Comparison of ENCODE assay signal across 8 cellular contexts in genomic region chr21:21200103-21200938, GRCh38.
DNase-seq lines count a peak whose midpoint lies in the region; ATAC-seq and TF ChIP-seq lines count a peak whose summit lies in the region.

No MANE protein-coding gene starts in this region.

- POLR2A ChIA-PET in AG04450 (lab: Yijun Ruan, JAX), result no interaction called here

- CTCF ChIA-PET in AG04450 (lab: Charles Lee), result interaction anchor here (1.3 kb wide), 1 partner anchor 35 kb away, joined by 3 read pairs; no protein-coding TSS in a partner anchor

- H3K4me3 ChIP-seq in AG04450 (ENCODE audit: low read depth, low read length) (no peak overlapping the region), cardiac fibroblast (replicated peaks in 1 of 2; ENCODE audit: low read depth in 2 of 2, low read length in 2 of 2) (no peak overlapping the region)

- H3K27ac ChIP-seq in AG04450 (ENCODE audit: low read depth, low read length), result peak overlapping the region; percentile 65

- no peaks in the 10 kb centered on the region for H3K9me3 ChIP-seq in AG04450 (ENCODE audit: control insufficient read depth, insufficient read depth, low read length)

- no peaks in the 10 kb centered on the region for H3K27me3 ChIP-seq in AG04450 (ENCODE audit: control insufficient read depth, insufficient read depth, low read length)

- TF ChIP-seq CTCF in AG04450 (IDR thresholded peaks at IDR 0.05; ENCODE audit: low read depth, low read length), result no peak
- TF ChIP-seq CTCF in cardiac fibroblast (IDR thresholded peaks at IDR 0.05; ENCODE audit: low read depth, low read length), result no peak

- no peak for ATAC-seq in HG03565 (IDR thresholded peaks at IDR 0.05; ENCODE audit: unreplicated experiment)

- DNase-seq in AG04450 (ENCODE audit: low read depth, low spot score), result peak; percentile 93
- peak; percentile 77 for DNase-seq in MV-4-11 (lab: John Stamatoyannopoulos, UW)
- peak; percentile 99 to 100 for DNase-seq in cardiac fibroblast (ENCODE audit: low read depth in 2 of 2)
- peak; percentile 37 for DNase-seq in mucosa of gallbladder (ENCODE audit: low spot score)
- no peak for DNase-seq in NCI-H748 treated with DMSO at 0.1 percent for 48 hours (lab: John Stamatoyannopoulos, UW)
- DNase-seq in middle frontal gyrus (ENCODE audit: extremely low spot score, low spot score), result no peak
- no peak for DNase-seq in cerebellum (ENCODE audit: low spot score)

Comparison
In these comparisons a context has a peak if more than half of its experiments do, and no peak if none do; other contexts are left out.
1. DNase-seq: peak in AG04450 (single experiment), MV-4-11 (single experiment), cardiac fibroblast (2 of 2) and mucosa of gallbladder (single experiment); none in NCI-H748 treated with DMSO at 0.1 percent for 48 hours (single experiment), middle frontal gyrus (single experiment) and cerebellum (single experiment).